14 cellular contexts compared by ENCODE assay signal in the genomic region with DNA sequence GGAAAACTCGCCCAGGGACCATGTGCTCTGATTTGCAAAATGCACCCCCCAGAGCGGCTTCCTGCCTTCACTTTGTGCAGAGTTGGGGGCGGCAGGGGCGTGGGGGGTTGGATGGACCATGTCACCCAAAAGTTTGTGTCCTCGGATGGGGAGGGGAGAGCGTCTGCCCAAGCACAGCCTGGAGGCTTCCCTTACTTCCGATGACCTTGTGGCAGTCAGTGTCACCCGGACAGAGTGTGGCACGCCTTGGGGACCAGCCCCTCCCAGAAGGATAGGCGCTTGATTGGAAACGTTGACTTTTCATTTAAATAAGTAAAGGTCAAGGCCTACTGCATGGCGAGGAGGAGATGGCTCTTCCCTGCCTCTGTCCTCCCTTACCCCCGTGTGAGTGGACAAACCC.
DNase-seq lines count a peak whose midpoint lies in the region; ATAC-seq and TF ChIP-seq lines count a peak whose summit lies in the region.
"Had no signal": no experiment of that assay in that cellular context is flagged by ENCODE, and none has a peak within 500 bp of the region (broad histone marks: within the 10 kb centered on the region; RNA-seq: fewer than 3 reads in every experiment).

No MANE protein-coding gene starts in this region.

- no peak overlapping the region for H4K91ac ChIP-seq in neuronal stem cell (ENCODE audit: low read depth, low read length, poor library complexity)

- H3K27ac ChIP-seq in Karpas-422 (ENCODE audit: low read length) (peak overlapping the region; percentile 100), adrenal gland (peak overlapping the region in 1 of 5 donors; percentile 69), neuronal stem cell (replicated peaks; ENCODE audit: low read length) (no peak overlapping the region), upper lobe of left lung (no peak overlapping the region)

- no peaks in the 10 kb centered on the region for H3K9me2 ChIP-seq in Karpas-422 (replicated peaks; ENCODE audit: insufficient read depth, low read length)

- H3K9me3 ChIP-seq in Karpas-422 (ENCODE audit: low read length) (no peaks in the 10 kb centered on the region), adrenal gland (replicated peaks in 1 of 3) (no peaks in the 10 kb centered on the region), neuronal stem cell (replicated peaks in 1 of 2; ENCODE audit: control insufficient read depth in 2 of 2, insufficient read depth in 1 of 2, low read depth in 1 of 2, low read length in 2 of 2) (no peaks in the 10 kb centered on the region), upper lobe of left lung (no peaks in the 10 kb centered on the region)

- H4K20me1 ChIP-seq in Karpas-422 (ENCODE audit: insufficient read depth, low read depth, low read length), result no peaks in the 10 kb centered on the region

- H3K36me3 ChIP-seq in Karpas-422 (ENCODE audit: insufficient read depth, low read length), result no peaks in the 10 kb centered on the region
- H3K36me3 ChIP-seq in adrenal gland (replicated peaks in 1 of 2), result no peaks in the 10 kb centered on the region
- no peaks in the 10 kb centered on the region for H3K36me3 ChIP-seq in neuronal stem cell (replicated peaks in 1 of 2; ENCODE audit: control insufficient read depth in 2 of 2, insufficient read depth in 2 of 2, low read length in 2 of 2)
- no peaks in the 10 kb centered on the region for H3K36me3 ChIP-seq in upper lobe of left lung

- no peak overlapping the region for H4K8ac ChIP-seq in neuronal stem cell (ENCODE audit: low read depth, low read length)

- no peak overlapping the region for H2BK120ac ChIP-seq in neuronal stem cell (ENCODE audit: low read depth, low read length)

- TF ChIP-seq POLR2A in adrenal gland (IDR thresholded peaks at IDR 0.05) (no peak), upper lobe of left lung (IDR thresholded peaks at IDR 0.05) (no peak)

- ATAC-seq in GM18517 (IDR thresholded peaks at IDR 0.05; ENCODE audit: unreplicated experiment) (no peak), upper lobe of left lung (ENCODE audit: low FRiP score in 2 of 2) (no peak)

- no peaks in the 10 kb centered on the region for H3K27me3 ChIP-seq in Karpas-422 (ENCODE audit: low read length)
- H3K27me3 ChIP-seq in adrenal gland, result no peaks in the 10 kb centered on the region
- no peaks in the 10 kb centered on the region for H3K27me3 ChIP-seq in neuronal stem cell (ENCODE audit: control insufficient read depth in 3 of 3, insufficient read depth in 3 of 3, low read depth in 1 of 3, low read length in 3 of 3)
- no peaks in the 10 kb centered on the region for H3K27me3 ChIP-seq in upper lobe of left lung

- H3K79me1 ChIP-seq in neuronal stem cell (ENCODE audit: low read depth, low read length), result no peaks in the 10 kb centered on the region

- H3K79me2 ChIP-seq in Karpas-422 (ENCODE audit: low read length), result no peaks in the 10 kb centered on the region

- no peak overlapping the region for H2BK12ac ChIP-seq in neuronal stem cell (ENCODE audit: low read length)

- no peak overlapping the region for H2AFZ ChIP-seq in Karpas-422 (ENCODE audit: low read length)
- no peak overlapping the region for H2AFZ ChIP-seq in neuronal stem cell (ENCODE audit: low read length)

- intact Hi-C loops in adrenal gland (cut with DNase I), result loop anchor here in 1 of 2 donors (5.0 to 10.0 kb wide), 2 partner anchors 92 to 294 kb away; no protein-coding TSS in a partner anchor

- H3K14ac ChIP-seq in neuronal stem cell (ENCODE audit: low read length), result no peak overlapping the region

- no peak overlapping the region for H3K4ac ChIP-seq in neuronal stem cell (ENCODE audit: low read length)

- H2BK5ac ChIP-seq in neuronal stem cell (ENCODE audit: low read length), result no peak overlapping the region

- H3K4me1 ChIP-seq in Karpas-422 (ENCODE audit: low read length) (peaks cover 95% of the 10 kb centered on the region), adrenal gland (replicated peaks in 1 of 2) (peaks cover 17 to 23% of the 10 kb centered on the region in 2 donors), neuronal stem cell (ENCODE audit: control insufficient read depth in 2 of 2, insufficient read depth in 1 of 2, low read depth in 1 of 2, low read length in 2 of 2) (peaks cover 7 to 13% of the 10 kb centered on the region in 2 donors), upper lobe of left lung (peaks cover 0 to 15% (median 8%) of the 10 kb centered on the region in 4 donors)

- no peak for TF ChIP-seq EP300 in upper lobe of left lung (IDR thresholded peaks at IDR 0.05)

- H3K4me2 ChIP-seq in Karpas-422 (ENCODE audit: low read depth, low read length, poor library complexity, severe bottlenecking) (no peak overlapping the region), neuronal stem cell (ENCODE audit: insufficient read depth, low read length, poor library complexity, severe bottlenecking) (no peak overlapping the region)

- WGBS in adrenal gland, 4 donors, result 49 to 66% (median 55%) methylated on average over 4 to 13 of the region's 13 CpGs
- no CpG with 5 or more reads among the region's 13 CpGs for WGBS in neuronal stem cell (ENCODE audit: extremely low coverage in 2 of 2, insufficient read length in 2 of 2, insufficient replicate concordance in 1 of 2), 2 donors
- WGBS in upper lobe of left lung, 2 donors, result 92 to 96% methylated on average over 10 to 13 of the region's 13 CpGs

- no peak overlapping the region for H3K23ac ChIP-seq in neuronal stem cell (ENCODE audit: low read depth, low read length, poor library complexity)

- no peak overlapping the region for H3K18ac ChIP-seq in neuronal stem cell (ENCODE audit: low read length)

- DNase-seq in Karpas-422 (no peak), adrenal gland (peak in 4 of 7 donors; percentile 30 to 45 (median 38)), neuronal stem cell (ENCODE audit: low spot score) (no peak), anterior cingulate cortex (lab: John Stamatoyannopoulos, UW) (no peak), upper lobe of left lung (no peak)
- DNase-seq: ACHN; CD4-positive, alpha-beta memory T cell; DMS153; DMS79; GDM1; GOT3; H9; IMR-90 had no signal

- H3K4me3 ChIP-seq in Karpas-422 (ENCODE audit: low read length) (no peak overlapping the region), adrenal gland (no peak overlapping the region), neuronal stem cell (ENCODE audit: low read length in 2 of 2) (no peak overlapping the region), upper lobe of left lung (no peak overlapping the region)

- peak overlapping the region; percentile 8 for H2AK5ac ChIP-seq in neuronal stem cell (ENCODE audit: low read depth, low read length)

- H2BK15ac ChIP-seq in neuronal stem cell (ENCODE audit: low read length), result no peak overlapping the region

- TF ChIP-seq CTCF in adrenal gland (IDR thresholded peaks at IDR 0.05), result no peak
- no peak for TF ChIP-seq CTCF in upper lobe of left lung (IDR thresholded peaks at IDR 0.05)

- H3K9ac ChIP-seq in Karpas-422 (ENCODE audit: low read length) (peak overlapping the region; percentile 99), neuronal stem cell (ENCODE audit: low read depth, low read length, poor library complexity) (no peak overlapping the region)

Comparison
In these comparisons a context has a peak if more than half of its experiments do, and no peak if none do; other contexts are left out.
1. DNase-seq: peak in adrenal gland (4 of 7); none in Karpas-422 (single experiment), neuronal stem cell (single experiment), anterior cingulate cortex (0 of 58) and upper lobe of left lung (0 of 2).